In the genomic region with DNA sequence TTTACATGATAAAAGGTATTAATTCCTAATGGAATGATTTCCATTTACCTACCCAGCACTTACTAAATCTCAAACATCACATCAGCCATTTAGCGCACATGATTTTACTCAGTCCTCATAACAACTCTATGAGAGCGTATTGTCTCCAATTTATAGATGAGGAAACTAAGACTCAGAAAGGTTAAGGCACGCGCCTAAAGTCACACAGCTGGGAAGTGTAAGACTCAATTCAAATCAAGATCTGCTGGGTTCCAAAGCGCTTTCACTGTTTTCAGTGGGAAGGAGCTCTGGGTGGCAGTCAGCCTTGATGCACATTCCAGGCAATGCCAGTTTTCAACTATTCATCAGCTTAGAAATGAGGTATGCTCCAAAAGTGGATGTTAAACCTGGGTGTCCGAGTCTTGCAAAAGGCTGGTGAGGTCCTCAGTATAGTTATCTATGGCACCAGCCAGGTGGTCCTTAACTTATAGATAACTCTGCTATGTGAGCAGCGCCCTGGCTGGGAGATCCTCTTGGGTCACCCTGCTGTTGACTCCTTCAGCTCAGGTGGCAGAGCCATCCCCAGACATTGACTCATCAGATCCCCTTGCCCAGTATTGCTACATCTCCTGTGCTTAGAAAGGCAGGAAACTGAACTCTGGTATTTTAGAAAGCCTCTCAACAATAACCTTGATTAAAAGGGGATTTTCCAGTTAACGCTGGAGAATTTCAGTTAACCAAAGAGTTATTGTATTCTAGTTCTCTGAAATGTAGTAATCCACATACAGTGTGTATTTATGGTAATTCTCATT, we compare ENCODE assay signal across 17 cellular contexts. TPM values are rescaled to one million over a fixed set of nuclear protein-coding genes. Genes with fewer than 3 reads are reported as not detected.
DNase-seq lines count a peak whose midpoint lies in the region; TF ChIP-seq lines count a peak whose summit lies in the region.
"Had no signal": no experiment of that assay in that cellular context is flagged by ENCODE, and none has a peak within 500 bp of the region (broad histone marks: within the 10 kb centered on the region; RNA-seq: fewer than 3 reads in every experiment).

No MANE protein-coding gene starts in this region.

- no peak for TF ChIP-seq CTCF in cardiac fibroblast (IDR thresholded peaks at IDR 0.05; ENCODE audit: low read depth, low read length)
- TF ChIP-seq CTCF in coronary artery (IDR thresholded peaks at IDR 0.05) = no peak

- H3K4me3 ChIP-seq in cardiac fibroblast (replicated peaks in 1 of 2; ENCODE audit: low read depth in 2 of 2, low read length in 2 of 2) (no peak overlapping the region), coronary artery (no peak overlapping the region)
- H3K4me3 ChIP-seq: adrenal gland, lung had no signal

- DNase-seq in HT1080 (ENCODE audit: low read depth) (peak; percentile 55), NCI-H226 (peak; percentile 15), cardiac fibroblast (ENCODE audit: low read depth in 2 of 2) (peak; percentile 46 to 86), renal cortical epithelial cell (ENCODE audit: low read depth) (peak; percentile 95), coronary artery (ENCODE audit: low spot score) (no peak), NCI-H1092 (lab: John Stamatoyannopoulos, UW) (no peak), GOT3 (lab: John Stamatoyannopoulos, UW) (no peak)
- DNase-seq: activated CD4-positive, alpha-beta T cell treated with anti-CD3 and anti-CD28 coated beads, Interleukin-2, amount 50 U/mL, for 48 hours; activated T-cell treated with anti-CD3 and anti-CD28 coated beads, Interleukin-2, amount 50 U/mL, for 48 hours; naive thymus-derived CD4-positive, alpha-beta T cell; NCI-H1105 treated with DMSO at 0.1 percent for 48 hours; NCI-H82; small intestine; stimulated activated CD4-positive, alpha-beta T cell treated with anti-CD3 and anti-CD28 coated beads, Interleukin-4, amount 100 ng/mL, for 4 hours; stimulated activated CD8-positive, alpha-beta memory T cell treated with anti-CD3 and anti-CD28 coated beads, Interleukin-4, amount 100 ng/mL, for 48 hours had no signal

- H3K27ac ChIP-seq in coronary artery = peak overlapping the region in 1 of 2 donors; percentile 49
- H3K27ac ChIP-seq: adrenal gland had no signal

RNA-seq across cellular contexts. Expression of a gene that starts 47.1 kb away (rescaled TPM):
- 22.6 and 26.1 TPM in 2 replicates for total RNA-seq in HT1080 (2014; rRNA removed; shearing (Covaris generic))
- polyA plus RNA-seq in HT1080 (2015; cell fraction: cytosol; rRNA removed) = 17.5 and 20.0 TPM in 2 replicates
- 35.3 and 40.8 TPM in 2 replicates for polyA plus RNA-seq in HT1080 (2015; cell fraction: nucleus; rRNA removed)
- total RNA-seq in renal cortical epithelial cell = 30.2 and 39.1 TPM in 2 replicates

RNA-seq across cellular contexts. Expression of a gene that starts 47.4 kb away (rescaled TPM):
- total RNA-seq in HT1080 (2014; rRNA removed; shearing (Covaris generic)) = 21.3 and 23.8 TPM in 2 replicates
- polyA plus RNA-seq in HT1080 (2015; cell fraction: cytosol; rRNA removed) = 18.0 and 18.6 TPM in 2 replicates
- polyA plus RNA-seq in HT1080 (2015; cell fraction: nucleus; rRNA removed) = 72.6 and 77.1 TPM in 2 replicates
- 15.3 and 31.9 TPM in 2 replicates for total RNA-seq in renal cortical epithelial cell

Comparison
In these comparisons a context has a peak if more than half of its experiments do, and no peak if none do; other contexts are left out.
1. DNase-seq: peak in HT1080 (single experiment), NCI-H226 (single experiment), cardiac fibroblast (2 of 2) and renal cortical epithelial cell (single experiment); none in coronary artery (single experiment), NCI-H1092 (single experiment) and GOT3 (single experiment).